Comparison of ENCODE assay signal across 26 cellular contexts in genomic region chr13:27104606-27105005, GRCh38.
"Had no signal": no experiment of that assay in that cellular context is flagged by ENCODE, and none has a peak within 500 bp of the region (broad histone marks: within the 10 kb centered on the region; RNA-seq: fewer than 3 reads in every experiment).

No MANE protein-coding gene starts in this region.

- H3K4me3 ChIP-seq: ascending aorta, cardiac muscle cell, SJSA1 had no signal

- FAIRE-seq: RCC 7860 had no signal

- H3K27me3 ChIP-seq: ascending aorta, cardiac muscle cell, SJSA1 had no signal

- DNase-seq: activated CD4-positive, alpha-beta T cell treated with anti-CD3 and anti-CD28 coated beads, Interleukin-2, amount 10 ng/mL, durations not matched to agents 24 days and 14 days; activated CD4-positive, alpha-beta T cell treated with anti-CD3 and anti-CD28 coated beads, Interleukin-2, amount 50 U/mL, for 48 hours; activated CD4-positive, CD25-positive, alpha-beta regulatory T cell treated with anti-CD3 and anti-CD28 coated beads, Interleukin-2, amount 50 U/mL, for 72 hours; activated CD8-positive, alpha-beta memory T cell treated with anti-CD3 and anti-CD28 coated beads, Interleukin-2, amount 10 ng/mL, durations not matched to agents 7 days and 5 days; activated effector memory CD4-positive, alpha-beta T cell treated with Interleukin-2 at 50 U/mL for 16 hours; activated naive CD4-positive, alpha-beta T cell; activated T-cell treated with anti-CD3 and anti-CD28 coated beads, Interleukin-2, amount 50 U/mL, for 24 hours; amniotic stem cell; MM.1S; NCI-H1048; NCI-H146; NCI-H1930; NCI-H2171; NCI-H2227 treated with DMSO at 0.1 percent for 48 hours; NCI-H446 treated with DMSO at 0.1 percent for 48 hours; NCI-H526; NCI-H774; NK-92 treated with Interleukin-12 subunit alpha and Interleukin-12 subunit beta, amount 100 ng/mL, for 24 hours; OCI-M1; SHP77; T-helper 17 cell; T-helper 9 cell had no signal
